Comparison of ENCODE assay signal across 8 cellular contexts in genomic region chr3:3179407-3180094, GRCh38. TPM values are rescaled to one million over a fixed set of nuclear protein-coding genes. Genes with fewer than 3 reads are reported as not detected.
DNase-seq lines count a peak whose midpoint lies in the region; ATAC-seq and TF ChIP-seq lines count a peak whose summit lies in the region.

CRBN (minus strand) TSS chr3:3179691; CDS start chr3:3179687, 4 bp downstream.

- H3K9ac ChIP-seq in Karpas-422 (ENCODE audit: low read length) (peak within 1 kb of the TSS; percentile 82), neural progenitor cell (peak within 1 kb of the TSS; percentile 85)

- DNase-seq in ELR (ENCODE audit: low read depth): peak; percentile 83
- DNase-seq in Karpas-422: peak; percentile 95
- DNase-seq in SIG-M5 treated with dmso at 0.1 percent for 504 hours (lab: John Stamatoyannopoulos, UW; ENCODE audit: unreplicated experiment): peak; percentile 83
- DNase-seq in activated gamma-delta T cell treated with Interleukin-2 at 50 U/mL for 16 hours: peak; percentile 86
- peak; percentile 77 to 93 for DNase-seq in foreskin fibroblast
- peak; percentile 93 for DNase-seq in neural progenitor cell (ENCODE audit: low spot score)
- DNase-seq in stromal cell of bone marrow (ENCODE audit: low read depth): peak; percentile 70

- H3K9me2 ChIP-seq in Karpas-422 (replicated peaks; ENCODE audit: insufficient read depth, low read length): no peaks in the 10 kb centered on the region

- H2AFZ ChIP-seq in Karpas-422 (ENCODE audit: low read length): peak within 1 kb of the TSS; percentile 82
- H2AFZ ChIP-seq in neural progenitor cell (replicated peaks): peak within 1 kb of the TSS; percentile 95

- peaks cover 1% of the 10 kb centered on the region for H3K36me3 Mint-ChIP-seq in neural progenitor cell

- H3K4me3 ChIP-seq in Karpas-422 (ENCODE audit: low read length): peak within 1 kb of the TSS; percentile 84
- H3K4me3 ChIP-seq in foreskin fibroblast (ENCODE audit: low read depth in 1 of 2, low read length in 2 of 2): peak within 1 kb of the TSS; percentile 76 to 95
- H3K4me3 ChIP-seq in neural progenitor cell: peak within 1 kb of the TSS; percentile 79

- H3K79me2 ChIP-seq in Karpas-422 (ENCODE audit: low read length) (peaks cover 43% of the 10 kb centered on the region), neural progenitor cell (ENCODE audit: low read depth) (peaks cover 43% of the 10 kb centered on the region)

- H3K27me3 Mint-ChIP-seq in neural progenitor cell (ENCODE audit: insufficient read depth, low read depth): no peaks in the 10 kb centered on the region

- H3K27ac ChIP-seq in Karpas-422 (ENCODE audit: low read length): no peak within 1 kb of the TSS
- H3K27ac ChIP-seq in neural progenitor cell: no peak within 1 kb of the TSS

- no peaks in the 10 kb centered on the region for H3F3A ChIP-seq in neural progenitor cell (ENCODE audit: low read depth)

- peak; percentile 100 for TF ChIP-seq CTCF in foreskin fibroblast (IDR thresholded peaks at IDR 0.05; ENCODE audit: low read depth, low read length)
- TF ChIP-seq CTCF in neural progenitor cell (IDR thresholded peaks at IDR 0.05): peak; percentile 91

- H3K4me2 ChIP-seq in Karpas-422 (ENCODE audit: low read depth, low read length, poor library complexity, severe bottlenecking) (peak within 1 kb of the TSS; percentile 90), neural progenitor cell (peak within 1 kb of the TSS; percentile 87)

- peaks cover 14% of the 10 kb centered on the region for H3K4me1 Mint-ChIP-seq in neural progenitor cell

- peaks cover 15% of the 10 kb centered on the region for H3K4me1 ChIP-seq in Karpas-422 (ENCODE audit: low read length)
- H3K4me1 ChIP-seq in neural progenitor cell: peaks cover 11% of the 10 kb centered on the region

- H3K9me3 ChIP-seq in Karpas-422 (ENCODE audit: low read length) (no peaks in the 10 kb centered on the region), neural progenitor cell (ENCODE audit: low read depth) (no peaks in the 10 kb centered on the region)

- H3K4me3 Mint-ChIP-seq in neural progenitor cell: peak within 1 kb of the TSS; percentile 94

- H3K27me3 ChIP-seq in Karpas-422 (ENCODE audit: low read length) (no peaks in the 10 kb centered on the region), neural progenitor cell (peaks cover 24% of the 10 kb centered on the region)

- H3K27ac Mint-ChIP-seq in neural progenitor cell: peak within 1 kb of the TSS; percentile 39

- H4K20me1 ChIP-seq in Karpas-422 (ENCODE audit: insufficient read depth, low read depth, low read length): peaks cover 11% of the 10 kb centered on the region; the same call in 1 of the 2 replicates
- peaks cover 37% of the 10 kb centered on the region for H4K20me1 ChIP-seq in neural progenitor cell (ENCODE audit: low read depth)

- peak; percentile 99 for ATAC-seq in GM21825 (IDR thresholded peaks at IDR 0.05; ENCODE audit: unreplicated experiment)

- no peaks in the 10 kb centered on the region for H3K36me3 ChIP-seq in Karpas-422 (ENCODE audit: insufficient read depth, low read length)
- no peaks in the 10 kb centered on the region for H3K36me3 ChIP-seq in neural progenitor cell

- no peaks in the 10 kb centered on the region for H3K9me3 Mint-ChIP-seq in neural progenitor cell

RNA-seq across cellular contexts. Expression of gene CRBN, which starts in this region (rescaled TPM):
- 24.3 and 53.8 TPM in 2 replicates for total RNA-seq in Karpas-422 (2014; rRNA removed; shearing (Covaris generic); ENCODE audit: low replicate concordance)
- 78.0 and 84.6 TPM in 2 replicates for total RNA-seq in neural progenitor cell (ENCODE audit: low replicate concordance)
